In genomic region chr7:70017371-70017770, GRCh38 we compare ENCODE assay signal across 28 cellular contexts.
DNase-seq lines count a peak whose midpoint lies in the region; ATAC-seq, FAIRE-seq and TF ChIP-seq lines count a peak whose summit lies in the region.
"Had no signal": no experiment of that assay in that cellular context is flagged by ENCODE, and none has a peak within 500 bp of the region (broad histone marks: within the 10 kb centered on the region; RNA-seq: fewer than 3 reads in every experiment).

No MANE protein-coding gene starts in this region.

- H3K27me3 Mint-ChIP-seq in glutamatergic neuron (ENCODE audit: unreplicated experiment) (no peaks in the 10 kb centered on the region), WTC11 (ENCODE audit: low read depth) (peaks cover 2% of the 10 kb centered on the region; the same call in 1 of the 2 replicates)
- peaks cover 2% of the 10 kb centered on the region for H3K27me3 Mint-ChIP-seq in activated T-helper 1 cell treated with anti-CD3 and anti-CD28 coated beads, Interleukin-12 subunit alpha, Interleukin-12 subunit beta, Interleukin-2, Interleukin-4 antibody, amounts not matched to agents 30 ng/mL and 10 ng/mL and 1 ng/mL, durations not matched to agents 14 hours and 24 hours and 36 hours (ENCODE audit: insufficient read depth)

- H3K4me1 ChIP-seq in small intestine (ENCODE audit: control insufficient read depth in 2 of 2, insufficient read depth in 1 of 2, low read depth in 1 of 2, low read length in 1 of 2): no peaks in the 10 kb centered on the region

- no peaks in the 10 kb centered on the region for H3K9me3 Mint-ChIP-seq in glutamatergic neuron (ENCODE audit: unreplicated experiment)
- no peaks in the 10 kb centered on the region for H3K9me3 Mint-ChIP-seq in WTC11
- H3K9me3 Mint-ChIP-seq in activated T-helper 1 cell treated with anti-CD3 and anti-CD28 coated beads, Interleukin-12 subunit alpha, Interleukin-12 subunit beta, Interleukin-2, Interleukin-4 antibody, amounts not matched to agents 30 ng/mL and 10 ng/mL and 1 ng/mL, durations not matched to agents 14 hours and 24 hours and 36 hours: no peaks in the 10 kb centered on the region
- H3K9me3 Mint-ChIP-seq: CD8-positive, alpha-beta T cell; GM23338 had no signal

- no peak overlapping the region for H3K4me3 Mint-ChIP-seq in glutamatergic neuron (ENCODE audit: unreplicated experiment)
- H3K4me3 Mint-ChIP-seq in WTC11: no peak overlapping the region
- no peak overlapping the region for H3K4me3 Mint-ChIP-seq in activated T-helper 1 cell treated with anti-CD3 and anti-CD28 coated beads, Interleukin-12 subunit alpha, Interleukin-12 subunit beta, Interleukin-2, Interleukin-4 antibody, amounts not matched to agents 30 ng/mL and 10 ng/mL and 1 ng/mL, durations not matched to agents 14 hours and 24 hours and 36 hours
- H3K4me3 Mint-ChIP-seq: CD8-positive, alpha-beta T cell; GM23338 had no signal

- no peak overlapping the region for H3K27ac ChIP-seq in small intestine (ENCODE audit: low read depth in 1 of 2, low read length in 1 of 2)
- H3K27ac ChIP-seq: PC-9, SK-N-MC had no signal

- CTCF ChIA-PET in WTC11 (lab: Charles Lee): no interaction called here

- no peaks in the 10 kb centered on the region for H3K9me3 ChIP-seq in small intestine (ENCODE audit: control insufficient read depth, low read depth)
- H3K9me3 ChIP-seq: HAP-1 had no signal

- H3K4me1 Mint-ChIP-seq in glutamatergic neuron (ENCODE audit: low read depth, unreplicated experiment): peaks cover 25% of the 10 kb centered on the region
- peaks cover 33% of the 10 kb centered on the region for H3K4me1 Mint-ChIP-seq in WTC11
- no peaks in the 10 kb centered on the region for H3K4me1 Mint-ChIP-seq in activated T-helper 1 cell treated with anti-CD3 and anti-CD28 coated beads, Interleukin-12 subunit alpha, Interleukin-12 subunit beta, Interleukin-2, Interleukin-4 antibody, amounts not matched to agents 30 ng/mL and 10 ng/mL and 1 ng/mL, durations not matched to agents 14 hours and 24 hours and 36 hours (ENCODE audit: low read depth)

- intact Hi-C loops in activated T-helper 1 cell treated with anti-CD3 and anti-CD28 coated beads, Interleukin-12 subunit alpha, Interleukin-12 subunit beta, Interleukin-2, Interleukin-4 antibody, amounts not matched to agents 30 ng/mL and 10 ng/mL and 1 ng/mL, durations not matched to agents 14 hours and 24 hours and 36 hours (cut with micrococcal nuclease): no loop called here

- POLR2A ChIA-PET in WTC11 (lab: Charles Lee): no interaction called here

- H3K27ac Mint-ChIP-seq in glutamatergic neuron (ENCODE audit: unreplicated experiment) (no peak overlapping the region), WTC11 (no peak overlapping the region)
- H3K27ac Mint-ChIP-seq in activated T-helper 1 cell treated with anti-CD3 and anti-CD28 coated beads, Interleukin-12 subunit alpha, Interleukin-12 subunit beta, Interleukin-2, Interleukin-4 antibody, amounts not matched to agents 30 ng/mL and 10 ng/mL and 1 ng/mL, durations not matched to agents 14 hours and 24 hours and 36 hours: no peak overlapping the region
- H3K27ac Mint-ChIP-seq: CD8-positive, alpha-beta T cell; GM23338 had no signal

- WGBS in small intestine, 3 donors: 45 to 64% (median 55%) methylated on average over 3 of the region's 3 CpGs

- H3K36me3 Mint-ChIP-seq in glutamatergic neuron (ENCODE audit: unreplicated experiment): no peaks in the 10 kb centered on the region
- no peaks in the 10 kb centered on the region for H3K36me3 Mint-ChIP-seq in WTC11
- H3K36me3 Mint-ChIP-seq in activated T-helper 1 cell treated with anti-CD3 and anti-CD28 coated beads, Interleukin-12 subunit alpha, Interleukin-12 subunit beta, Interleukin-2, Interleukin-4 antibody, amounts not matched to agents 30 ng/mL and 10 ng/mL and 1 ng/mL, durations not matched to agents 14 hours and 24 hours and 36 hours (ENCODE audit: low read depth): no peaks in the 10 kb centered on the region
- H3K36me3 Mint-ChIP-seq: CD8-positive, alpha-beta T cell had no signal

- no peak overlapping the region for H3K4me3 ChIP-seq in small intestine (ENCODE audit: low read depth in 1 of 2, low read length in 2 of 2)
- H3K4me3 ChIP-seq: GM23338, HAP-1, PC-9, SK-N-MC had no signal

- H3K36me3 ChIP-seq in small intestine (ENCODE audit: control insufficient read depth in 2 of 2, insufficient read depth in 2 of 2, low read length in 2 of 2): no peaks in the 10 kb centered on the region
- H3K36me3 ChIP-seq: HAP-1 had no signal

- no peak for FAIRE-seq in small intestine (lab: Jason Lieb, UNC)
- FAIRE-seq: GM12891 had no signal

- no peak for TF ChIP-seq CTCF in glutamatergic neuron (IDR thresholded peaks at IDR 0.05; ENCODE audit: partially characterized antibody, unreplicated experiment)
- TF ChIP-seq CTCF in WTC11 (IDR thresholded peaks at IDR 0.05): no peak

- no peak for ATAC-seq in WTC11
- ATAC-seq: CD8-positive, alpha-beta T cell; GM23338 had no signal

- no peaks in the 10 kb centered on the region for H3K27me3 ChIP-seq in small intestine (ENCODE audit: control insufficient read depth in 2 of 2, insufficient read depth in 2 of 2, low read length in 2 of 2)

- DNase-seq in NCI-H1417 (lab: John Stamatoyannopoulos, UW) (peak; percentile 20 to 73 (median 25)), NCI-H1417 treated with DMSO at 0.1 percent for 48 hours (lab: John Stamatoyannopoulos, UW) (no peak), NCI-H345 (lab: John Stamatoyannopoulos, UW) (peak; percentile 29), glutamatergic neuron (peak; percentile 44), small intestine (peak; percentile 11), WTC11 (ENCODE audit: low spot score) (no peak)
- no peak for DNase-seq in activated T-helper 1 cell treated with anti-CD3 and anti-CD28 coated beads, Interleukin-12 subunit alpha, Interleukin-12 subunit beta, Interleukin-2, Interleukin-4 antibody, amounts not matched to agents 30 ng/mL and 10 ng/mL and 1 ng/mL, durations not matched to agents 14 hours and 24 hours and 36 hours (ENCODE audit: low spot score)
- DNase-seq: 8988T; AML-193; C1 segment of cervical spinal cord; Calu3; CD8-positive, alpha-beta T cell; DMS153; KBM-7; MM.1S; NCI-H1105; NCI-H187; NCI-H2107; NCI-H2227 treated with DMSO at 0.1 percent for 48 hours; NCI-H524 treated with DMSO at 0.1 percent for 48 hours; PC-9; RPMI8226; SHP77; SW 1271 had no signal

TF ChIP-seq in WTC11, 78 proteins besides CTCF, POLR2A, EP300 and RAD21 (continues in another document):
- TF ChIP-seq E2F1 (CRISPR knock-in tag; IDR thresholded peaks at IDR 0.05) (no peak), NFYB (CRISPR knock-in tag; conservative IDR thresholded peaks at IDR 0.05; ENCODE audit: low read depth) (no peak), MXD4 (CRISPR knock-in tag; IDR thresholded peaks at IDR 0.05; ENCODE audit: borderline replicate concordance) (no peak), ZSCAN18 (CRISPR knock-in tag; IDR thresholded peaks at IDR 0.05) (no peak), GTF2I (CRISPR knock-in tag; conservative IDR thresholded peaks at IDR 0.05) (no peak), AFF4 (CRISPR knock-in tag; IDR thresholded peaks at IDR 0.05; ENCODE audit: borderline replicate concordance) (no peak), ZBTB21 (CRISPR knock-in tag; IDR thresholded peaks at IDR 0.05; ENCODE audit: borderline replicate concordance) (no peak)

Comparison
In these comparisons a context has a peak if more than half of its experiments do, and no peak if none do; other contexts are left out.
1. DNase-seq: peak in NCI-H1417 (3 of 3), NCI-H345 (single experiment), glutamatergic neuron (single experiment) and small intestine (single experiment); none in NCI-H1417 treated with DMSO at 0.1 percent for 48 hours (single experiment), WTC11 (single experiment) and activated T-helper 1 cell treated with anti-CD3 and anti-CD28 coated beads, Interleukin-12 subunit alpha, Interleukin-12 subunit beta, Interleukin-2, Interleukin-4 antibody, amounts not matched to agents 30 ng/mL and 10 ng/mL and 1 ng/mL, durations not matched to agents 14 hours and 24 hours and 36 hours (single experiment).